Comparison of ENCODE assay signal across 1 cellular context in genomic region chr6:135306740-135307420, GRCh38.
TF ChIP-seq lines count a peak whose summit lies in the region.

No MANE protein-coding gene starts in this region.

TF ChIP-seq in K562, 482 proteins besides CTCF, POLR2A, EP300 and RAD21 (continued from another document and continues in another):
- TF ChIP-seq WHSC1 (IDR thresholded peaks at IDR 0.05; ENCODE audit: low read length) (no peak), SMAD4 (CRISPR knock-in tag; conservative IDR thresholded peaks at IDR 0.05) (peak; percentile 95), U2AF1 (optimal IDR thresholded peaks at IDR 0.05; ENCODE audit: low read depth, low read length) (no peak), NFRKB (IDR thresholded peaks at IDR 0.05; ENCODE audit: low read depth) (no peak), ZBTB34 (CRISPR knock-in tag; IDR thresholded peaks at IDR 0.05) (no peak), RBFOX2 (IDR thresholded peaks at IDR 0.05; ENCODE audit: low read depth, low read length) (no peak), MCM7 (IDR thresholded peaks at IDR 0.05) (no peak), MECOM (CRISPR knock-in tag; IDR thresholded peaks at IDR 0.05) (no peak), NCOA1 (IDR thresholded peaks at IDR 0.05; ENCODE audit: low read depth) (peak; percentile 13; the same call in 1 of the 2 replicates), PRPF4 (IDR thresholded peaks at IDR 0.05; ENCODE audit: insufficient read depth, low read depth, low read length, poor library complexity, severe bottlenecking) (no peak), FOXP4 (CRISPR knock-in tag; IDR thresholded peaks at IDR 0.05; ENCODE audit: borderline replicate concordance) (no peak), POLR2B (IDR thresholded peaks at IDR 0.05; ENCODE audit: low read depth, partially characterized antibody) (no peak), CBX8 (IDR thresholded peaks at IDR 0.05; ENCODE audit: borderline replicate concordance, extremely low read depth, low read depth, low read length, poor library complexity, severe bottlenecking) (no peak), LEF1 (IDR thresholded peaks at IDR 0.05) (peak; percentile 41; the same call in 1 of the 2 replicates), MYNN (IDR thresholded peaks at IDR 0.05) (no peak), MYNN (CRISPR knock-in tag; IDR thresholded peaks at IDR 0.05) (no peak), ZC3H11A (IDR thresholded peaks at IDR 0.05; ENCODE audit: low read depth, low read length) (no peak), TAF1 (IDR thresholded peaks at IDR 0.05; ENCODE audit: control insufficient read depth, extremely low read depth, insufficient read depth, low read length, severe bottlenecking) (no peak), LCOR (CRISPR knock-in tag; IDR thresholded peaks at IDR 0.05) (no peak), GATAD2B (IDR thresholded peaks at IDR 0.05; ENCODE audit: borderline replicate concordance) (peak; percentile 41; the same call in 1 of the 2 replicates), ZNF280A (IDR thresholded peaks at IDR 0.05; ENCODE audit: low read depth, partially characterized antibody) (no peak), ATF7 (IDR thresholded peaks at IDR 0.05) (peak; percentile 47; the same call in 1 of the 2 replicates), FUS (optimal IDR thresholded peaks at IDR 0.05; ENCODE audit: low read depth, low read length) (no peak), ELF2 (CRISPR knock-in tag; IDR thresholded peaks at IDR 0.05) (0 out of 2 replicates have a peak, but pooled peaks have one; percentile 43), SAFB (IDR thresholded peaks at IDR 0.05; ENCODE audit: borderline replicate concordance, low read depth, low read length) (no peak), THRAP3 (IDR thresholded peaks at IDR 0.05; ENCODE audit: borderline replicate concordance) (0 out of 2 replicates have a peak, but pooled peaks have one; percentile 18), KLF1 (tag; IDR thresholded peaks at IDR 0.05) (no peak), DNMT1 (IDR thresholded peaks at IDR 0.05) (no peak), U2AF2 (optimal IDR thresholded peaks at IDR 0.05; ENCODE audit: low read depth, low read length) (no peak), ZBTB40 (IDR thresholded peaks at IDR 0.05) (peak; percentile 38; the same call in 1 of the 2 replicates), ZBTB40 (CRISPR knock-in tag; IDR thresholded peaks at IDR 0.05) (no peak), SOX6 (IDR thresholded peaks at IDR 0.05) (peak; percentile 87; the same call in 1 of the 2 replicates), ZNF707 (CRISPR knock-in tag; conservative IDR thresholded peaks at IDR 0.05) (no peak), ZNF766 (CRISPR knock-in tag; conservative IDR thresholded peaks at IDR 0.05) (0 out of 2 replicates have a peak, but pooled peaks have one; percentile 71), POLR2AphosphoS2 (IDR thresholded peaks at IDR 0.05; ENCODE audit: low read length) (no peak), ZNF316 (IDR thresholded peaks at IDR 0.05) (no peak), ZKSCAN1 (IDR thresholded peaks at IDR 0.05; ENCODE audit: low read depth, low read length) (no peak), BCL6 (CRISPR knock-in tag; IDR thresholded peaks at IDR 0.05) (no peak)
- TF ChIP-seq, protein P1, sequence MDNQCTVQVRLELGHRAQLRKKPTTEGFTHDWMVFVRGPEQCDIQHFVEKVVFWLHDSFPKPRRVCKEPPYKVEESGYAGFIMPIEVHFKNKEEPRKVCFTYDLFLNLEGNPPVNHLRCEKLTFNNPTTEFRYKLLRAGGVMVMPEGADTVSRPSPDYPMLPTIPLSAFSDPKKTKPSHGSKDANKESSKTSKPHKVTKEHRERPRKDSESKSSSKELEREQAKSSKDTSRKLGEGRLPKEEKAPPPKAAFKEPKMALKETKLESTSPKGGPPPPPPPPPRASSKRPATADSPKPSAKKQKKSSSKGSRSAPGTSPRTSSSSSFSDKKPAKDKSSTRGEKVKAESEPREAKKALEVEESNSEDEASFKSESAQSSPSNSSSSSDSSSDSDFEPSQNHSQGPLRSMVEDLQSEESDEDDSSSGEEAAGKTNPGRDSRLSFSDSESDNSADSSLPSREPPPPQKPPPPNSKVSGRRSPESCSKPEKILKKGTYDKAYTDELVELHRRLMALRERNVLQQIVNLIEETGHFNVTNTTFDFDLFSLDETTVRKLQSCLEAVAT (IDR thresholded peaks at IDR 0.05), result no peak
- TF ChIP-seq, protein P2, sequence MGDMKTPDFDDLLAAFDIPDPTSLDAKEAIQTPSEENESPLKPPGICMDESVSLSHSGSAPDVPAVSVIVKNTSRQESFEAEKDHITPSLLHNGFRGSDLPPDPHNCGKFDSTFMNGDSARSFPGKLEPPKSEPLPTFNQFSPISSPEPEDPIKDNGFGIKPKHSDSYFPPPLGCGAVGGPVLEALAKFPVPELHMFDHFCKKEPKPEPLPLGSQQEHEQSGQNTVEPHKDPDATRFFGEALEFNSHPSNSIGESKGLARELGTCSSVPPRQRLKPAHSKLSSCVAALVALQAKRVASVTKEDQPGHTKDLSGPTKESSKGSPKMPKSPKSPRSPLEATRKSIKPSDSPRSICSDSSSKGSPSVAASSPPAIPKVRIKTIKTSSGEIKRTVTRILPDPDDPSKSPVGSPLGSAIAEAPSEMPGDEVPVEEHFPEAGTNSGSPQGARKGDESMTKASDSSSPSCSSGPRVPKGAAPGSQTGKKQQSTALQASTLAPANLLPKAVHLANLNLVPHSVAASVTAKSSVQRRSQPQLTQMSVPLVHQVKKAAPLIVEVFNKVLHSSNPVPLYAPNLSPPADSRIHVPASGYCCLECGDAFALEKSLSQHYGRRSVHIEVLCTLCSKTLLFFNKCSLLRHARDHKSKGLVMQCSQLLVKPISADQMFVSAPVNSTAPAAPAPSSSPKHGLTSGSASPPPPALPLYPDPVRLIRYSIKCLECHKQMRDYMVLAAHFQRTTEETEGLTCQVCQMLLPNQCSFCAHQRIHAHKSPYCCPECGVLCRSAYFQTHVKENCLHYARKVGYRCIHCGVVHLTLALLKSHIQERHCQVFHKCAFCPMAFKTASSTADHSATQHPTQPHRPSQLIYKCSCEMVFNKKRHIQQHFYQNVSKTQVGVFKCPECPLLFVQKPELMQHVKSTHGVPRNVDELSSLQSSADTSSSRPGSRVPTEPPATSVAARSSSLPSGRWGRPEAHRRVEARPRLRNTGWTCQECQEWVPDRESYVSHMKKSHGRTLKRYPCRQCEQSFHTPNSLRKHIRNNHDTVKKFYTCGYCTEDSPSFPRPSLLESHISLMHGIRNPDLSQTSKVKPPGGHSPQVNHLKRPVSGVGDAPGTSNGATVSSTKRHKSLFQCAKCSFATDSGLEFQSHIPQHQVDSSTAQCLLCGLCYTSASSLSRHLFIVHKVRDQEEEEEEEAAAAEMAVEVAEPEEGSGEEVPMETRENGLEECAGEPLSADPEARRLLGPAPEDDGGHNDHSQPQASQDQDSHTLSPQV (IDR thresholded peaks at IDR 0.05), result peak; percentile 78; the same call in 1 of the 2 replicates
- TF ChIP-seq, protein P3, sequence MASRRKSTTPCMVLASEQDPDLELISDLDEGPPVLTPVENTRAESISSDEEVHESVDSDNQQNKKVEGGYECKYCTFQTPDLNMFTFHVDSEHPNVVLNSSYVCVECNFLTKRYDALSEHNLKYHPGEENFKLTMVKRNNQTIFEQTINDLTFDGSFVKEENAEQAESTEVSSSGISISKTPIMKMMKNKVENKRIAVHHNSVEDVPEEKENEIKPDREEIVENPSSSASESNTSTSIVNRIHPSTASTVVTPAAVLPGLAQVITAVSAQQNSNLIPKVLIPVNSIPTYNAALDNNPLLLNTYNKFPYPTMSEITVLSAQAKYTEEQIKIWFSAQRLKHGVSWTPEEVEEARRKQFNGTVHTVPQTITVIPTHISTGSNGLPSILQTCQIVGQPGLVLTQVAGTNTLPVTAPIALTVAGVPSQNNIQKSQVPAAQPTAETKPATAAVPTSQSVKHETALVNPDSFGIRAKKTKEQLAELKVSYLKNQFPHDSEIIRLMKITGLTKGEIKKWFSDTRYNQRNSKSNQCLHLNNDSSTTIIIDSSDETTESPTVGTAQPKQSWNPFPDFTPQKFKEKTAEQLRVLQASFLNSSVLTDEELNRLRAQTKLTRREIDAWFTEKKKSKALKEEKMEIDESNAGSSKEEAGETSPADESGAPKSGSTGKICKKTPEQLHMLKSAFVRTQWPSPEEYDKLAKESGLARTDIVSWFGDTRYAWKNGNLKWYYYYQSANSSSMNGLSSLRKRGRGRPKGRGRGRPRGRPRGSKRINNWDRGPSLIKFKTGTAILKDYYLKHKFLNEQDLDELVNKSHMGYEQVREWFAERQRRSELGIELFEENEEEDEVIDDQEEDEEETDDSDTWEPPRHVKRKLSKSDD (conservative IDR thresholded peaks at IDR 0.05; ENCODE audit: low read length), result no peak
